In genomic region chr1:228088586-228089498, GRCh38 we compare ENCODE assay signal across 9 cellular contexts. TPM values are rescaled to one million over a fixed set of nuclear protein-coding genes. Genes with fewer than 3 reads are reported as not detected.
A peak's percentile ranks its signal among the peaks of the same experiment; 100 is the strongest.
DNase-seq lines count a peak whose midpoint lies in the region; ATAC-seq, FAIRE-seq and TF ChIP-seq lines count a peak whose summit lies in the region.
"Had no signal": no experiment of that assay in that cellular context is flagged by ENCODE, and none has a peak within 500 bp of the region (broad histone marks: within the 10 kb centered on the region; RNA-seq: fewer than 3 reads in every experiment).

No MANE protein-coding gene starts in this region.

- WGBS in adrenal gland, 4 donors = 68 to 75% (median 70%) methylated on average over 19 to 21 of the region's 21 CpGs
- WGBS in aorta, 2 donors = 72 to 77% methylated on average over 21 of the region's 21 CpGs

- intact Hi-C loops in adrenal gland (cut with DNase I) = loop anchor here in 1 of 2 donors (10.0 kb wide), 1 partner anchor 354 kb away; the partner anchor contains the start of genes JMJD4 and SNAP47
- intact Hi-C loops in left lung (cut with DNase I) = no loop called here
- intact Hi-C loops in aorta (cut with DNase I) = loop anchor here in 1 of 2 donors (10.0 kb wide), 1 partner anchor 744 kb away; no protein-coding TSS in a partner anchor

- FAIRE-seq in H54 (lab: Jason Lieb, UNC) = no peak

- H3K4me1 ChIP-seq in adrenal gland (replicated peaks in 1 of 2) (peaks cover 73 to 92% of the 10 kb centered on the region in 2 donors), left lung (peaks cover 87 to 98% of the 10 kb centered on the region in 2 donors), aorta (ENCODE audit: control insufficient read depth in 1 of 2, insufficient read depth in 2 of 2, low read length in 2 of 2) (peaks cover 2 to 21% of the 10 kb centered on the region in 2 donors)

- peak overlapping the region; percentile 38 for H3K4me3 Mint-ChIP-seq in stimulated activated naive CD8-positive, alpha-beta T cell treated with anti-CD3 and anti-CD28 coated beads, Interleukin-15, Interleukin-2, amounts not matched to agents 100 ng/mL and 50 ng/mL, for 24 hours

- H3K36me3 ChIP-seq in adrenal gland (replicated peaks in 1 of 2) (peaks cover 0 to 14% of the 10 kb centered on the region in 2 donors), left lung (peaks cover 0 to 27% of the 10 kb centered on the region in 2 donors), aorta (ENCODE audit: control insufficient read depth in 1 of 2, insufficient read depth in 2 of 2, low read length in 1 of 2) (no peaks in the 10 kb centered on the region)

- DNase-seq in stimulated activated naive CD8-positive, alpha-beta T cell treated with anti-CD3 and anti-CD28 coated beads, Interleukin-15, Interleukin-2, amounts not matched to agents 100 U/mL and 50 U/mL, for 24 hours = no peak
- peak in 5 of 7 donors; percentile 13 to 54 (median 33) for DNase-seq in adrenal gland
- DNase-seq in left lung = peak in 1 of 2 donors; percentile 46
- DNase-seq in aorta = peak; percentile 40 to 72
- DNase-seq in H54 (ENCODE audit: insufficient read length, low spot score) = no peak
- DNase-seq: DMS 273 treated with DMSO at 0.1 percent for 48 hours had no signal

- H3K36me3 Mint-ChIP-seq in stimulated activated naive CD8-positive, alpha-beta T cell treated with anti-CD3 and anti-CD28 coated beads, Interleukin-15, Interleukin-2, amounts not matched to agents 100 ng/mL and 50 ng/mL, for 24 hours (ENCODE audit: low read depth) = peaks cover 83% of the 10 kb centered on the region

- H3K9me3 Mint-ChIP-seq in stimulated activated naive CD8-positive, alpha-beta T cell treated with anti-CD3 and anti-CD28 coated beads, Interleukin-15, Interleukin-2, amounts not matched to agents 100 ng/mL and 50 ng/mL, for 24 hours = no peaks in the 10 kb centered on the region

- peak overlapping the region; percentile 92 for H3K27ac Mint-ChIP-seq in stimulated activated naive CD8-positive, alpha-beta T cell treated with anti-CD3 and anti-CD28 coated beads, Interleukin-15, Interleukin-2, amounts not matched to agents 100 ng/mL and 50 ng/mL, for 24 hours

- no peaks in the 10 kb centered on the region for H3K27me3 Mint-ChIP-seq in stimulated activated naive CD8-positive, alpha-beta T cell treated with anti-CD3 and anti-CD28 coated beads, Interleukin-15, Interleukin-2, amounts not matched to agents 100 ng/mL and 50 ng/mL, for 24 hours

- no peak for ATAC-seq in stimulated activated naive CD8-positive, alpha-beta T cell treated with anti-CD3 and anti-CD28 coated beads, Interleukin-15, Interleukin-2, amounts not matched to agents 100 U/mL and 50 U/mL, for 24 hours
- ATAC-seq in left lung (peak; percentile 4), aorta (ENCODE audit: low FRiP score) (no peak), HG03469 (IDR thresholded peaks at IDR 0.05; ENCODE audit: unreplicated experiment) (no peak), GM21723 (IDR thresholded peaks at IDR 0.05; ENCODE audit: unreplicated experiment) (no peak)

- no peaks in the 10 kb centered on the region for H3K27me3 ChIP-seq in adrenal gland
- no peaks in the 10 kb centered on the region for H3K27me3 ChIP-seq in left lung
- no peaks in the 10 kb centered on the region for H3K27me3 ChIP-seq in aorta (ENCODE audit: control insufficient read depth in 1 of 2, insufficient read depth in 2 of 2, low read length in 1 of 2)

- no peak overlapping the region for H3K4me3 ChIP-seq in adrenal gland
- H3K4me3 ChIP-seq in left lung = peak overlapping the region in 1 of 2 donors; percentile 4
- no peak overlapping the region for H3K4me3 ChIP-seq in aorta (ENCODE audit: low read length in 2 of 2)

- H3K27ac ChIP-seq in adrenal gland (peak overlapping the region in 3 of 5 donors; percentile 61 to 88 (median 62)), left lung (peak overlapping the region; percentile 47 to 99), aorta (ENCODE audit: low read depth in 1 of 2, low read length in 2 of 2) (no peak overlapping the region)

- no peaks in the 10 kb centered on the region for H3K9me3 ChIP-seq in adrenal gland (replicated peaks in 1 of 3)
- no peaks in the 10 kb centered on the region for H3K9me3 ChIP-seq in left lung
- no peaks in the 10 kb centered on the region for H3K9me3 ChIP-seq in aorta (ENCODE audit: control insufficient read depth, low read length)

- TF ChIP-seq CTCF in adrenal gland (IDR thresholded peaks at IDR 0.05) (no peak), left lung (IDR thresholded peaks at IDR 0.05) (no peak)

- H3K4me1 Mint-ChIP-seq in stimulated activated naive CD8-positive, alpha-beta T cell treated with anti-CD3 and anti-CD28 coated beads, Interleukin-15, Interleukin-2, amounts not matched to agents 100 ng/mL and 50 ng/mL, for 24 hours (ENCODE audit: low read depth) = peaks cover 86% of the 10 kb centered on the region

- TF ChIP-seq POLR2A in adrenal gland (IDR thresholded peaks at IDR 0.05) (no peak), H54 (IDR thresholded peaks at IDR 0.05; ENCODE audit: low read depth, low read length) (no peak)

RNA-seq across cellular contexts. Expression of gene ARF1, which starts 6.3 kb away (rescaled TPM):
- total RNA-seq in adrenal gland = 100 to 1,000 TPM; 345 to 611 (median 381) TPM
- 100 to 1,000 TPM; 274 to 510 (median 384) TPM for polyA plus RNA-seq in adrenal gland
- 100 to 1,000 TPM; 407 to 455 TPM for total RNA-seq in left lung
- 100 to 1,000 TPM; 291 to 356 TPM for total RNA-seq in aorta
- 100 to 1,000 TPM; 232 to 349 TPM for polyA plus RNA-seq in aorta

RNA-seq across cellular contexts. Expression of gene C1orf35, which starts 14.3 kb away (rescaled TPM):
- 10 to 100 TPM in 6 of 8 donors, 1 to 10 TPM in 2; 8.0 to 24.8 (median 15.4) TPM for total RNA-seq in adrenal gland
- 10 to 100 TPM in 2 of 3 donors, 1 to 10 TPM in 1; 5.0 to 42.0 (median 36.0) TPM for polyA plus RNA-seq in adrenal gland
- 10 to 100 TPM; 12.6 to 13.2 TPM for total RNA-seq in left lung
- 10 to 100 TPM in 1 of 2 donors, 1 to 10 TPM in 1; 7.9 to 11.4 TPM for total RNA-seq in aorta
- polyA plus RNA-seq in aorta = 10 to 100 TPM in 1 of 2 donors, 1 to 10 TPM in 1; 3.6 to 36.2 TPM

RNA-seq across cellular contexts. Expression of gene MRPL55, which starts 20.3 kb away (rescaled TPM):
- 100 to 1,000 TPM in 2 of 8 donors, 10 to 100 TPM in 6; 56.4 to 120 (median 70.8) TPM for total RNA-seq in adrenal gland
- 100 to 1,000 TPM in 2 of 3 donors, 10 to 100 TPM in 1; 25.1 to 309 (median 303) TPM for polyA plus RNA-seq in adrenal gland
- 10 to 100 TPM; 43.0 to 44.2 TPM for total RNA-seq in left lung
- 10 to 100 TPM; 27.4 to 35.4 TPM for total RNA-seq in aorta
- polyA plus RNA-seq in aorta = 100 to 1,000 TPM in 1 of 2 donors, 10 to 100 TPM in 1; 41.8 to 152 TPM

RNA-seq across cellular contexts. Expression of gene GUK1, which starts 51.2 kb away (rescaled TPM):
- total RNA-seq in adrenal gland (100 to 1,000 TPM; 162 to 427 (median 236) TPM), left lung (100 to 1,000 TPM; 217 to 221 TPM), aorta (100 to 1,000 TPM; 247 to 248 TPM)
- polyA plus RNA-seq in adrenal gland (100 to 1,000 TPM in 2 of 3 donors, 10 to 100 TPM in 1; 42.3 to 414 (median 388) TPM), aorta (100 to 1,000 TPM; 660 to 973 TPM)

Comparison
In these comparisons a context has a peak if more than half of its experiments do, and no peak if none do; other contexts are left out.
1. DNase-seq: peak in adrenal gland (5 of 7) and aorta (2 of 2); none in stimulated activated naive CD8-positive, alpha-beta T cell treated with anti-CD3 and anti-CD28 coated beads, Interleukin-15, Interleukin-2, amounts not matched to agents 100 U/mL and 50 U/mL, for 24 hours (single experiment) and H54 (single experiment).
2. H3K27ac ChIP-seq: peak in adrenal gland (3 of 5) and left lung (2 of 2); none in aorta (0 of 2).